25 cellular contexts compared by ENCODE assay signal in the genomic region with DNA sequence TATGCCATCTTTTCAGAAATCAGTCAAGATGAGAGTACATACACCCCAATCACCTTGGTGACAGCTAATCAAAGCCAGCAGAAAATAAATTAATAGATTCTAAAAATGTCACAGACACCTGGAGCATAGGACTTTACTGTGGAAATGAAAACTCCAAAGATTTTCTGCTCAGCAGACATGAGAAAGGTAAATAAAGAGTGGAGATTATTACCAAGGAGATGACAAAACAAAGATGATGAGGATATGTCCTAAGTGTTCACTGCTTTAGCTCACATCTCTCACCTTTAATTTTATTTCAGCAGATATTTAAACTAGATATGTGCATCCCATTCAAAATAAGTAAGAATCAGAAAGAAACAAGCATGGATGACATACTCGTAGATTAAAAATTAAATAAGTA. TPM values are rescaled to one million over a fixed set of nuclear protein-coding genes. Genes with fewer than 3 reads are reported as not detected.
"Had no signal": no experiment of that assay in that cellular context is flagged by ENCODE, and none has a peak within 500 bp of the region (broad histone marks: within the 10 kb centered on the region; RNA-seq: fewer than 3 reads in every experiment).

No MANE protein-coding gene starts in this region.

- DNase-seq: colonic mucosa; cortex of kidney; effector CD8-positive, alpha-beta T cell; effector memory CD8-positive, alpha-beta T cell; endodermal cell; erythroblast; esophagus squamous epithelium; foreskin fibroblast; foreskin melanocyte; gastrocnemius medialis; glutamatergic neuron; head of caudate nucleus; heart right ventricle; hippocampal formation; left cardiac atrium; left lung; left ventricle myocardium superior; lower lobe of right lung; mesenchymal stem cell; mucosa of descending colon; naive B cell had no signal

- FAIRE-seq: endometrium, islet of Langerhans, keratinocyte had no signal

- H3K36me3 ChIP-seq: colonic mucosa, esophagus squamous epithelium, gastrocnemius medialis, heart right ventricle, left lung, lower lobe of right lung had no signal

- H3K27ac ChIP-seq: colonic mucosa, epithelial cell of prostate, esophagus squamous epithelium, gastrocnemius medialis, heart right ventricle, left lung, lower lobe of right lung had no signal

- H3K9me3 ChIP-seq: colonic mucosa, esophagus squamous epithelium, gastrocnemius medialis, lower lobe of right lung had no signal

- H3K4me1 ChIP-seq: colonic mucosa, esophagus squamous epithelium, gastrocnemius medialis, heart right ventricle, left lung, lower lobe of right lung had no signal

- H3K4me3 ChIP-seq: colonic mucosa, esophagus squamous epithelium, gastrocnemius medialis, heart right ventricle, left lung, lower lobe of right lung, mucosa of descending colon had no signal

- H3K27me3 ChIP-seq: colonic mucosa, esophagus squamous epithelium, gastrocnemius medialis, heart right ventricle, left lung had no signal

RNA-seq across cellular contexts. Expression of gene CFH, which starts 28.8 kb away (rescaled TPM):
- total RNA-seq: endodermal cell had no signal
